In genomic region chr13:29513002-29513980, GRCh38 we compare ENCODE assay signal across 3 cellular contexts.
TF ChIP-seq lines count a peak whose summit lies in the region.

No MANE protein-coding gene starts in this region.

TF ChIP-seq in SK-N-SH treated with all-trans-retinoic acid at 6 μM for 48 hours, 23 proteins besides CTCF, POLR2A, EP300 and RAD21:
- TF ChIP-seq ISL1 (CRISPR knock-in tag; IDR thresholded peaks at IDR 0.05) (no peak), CSDC2 (CRISPR knock-in tag; IDR thresholded peaks at IDR 0.05) (no peak), PPARA (CRISPR knock-in tag; IDR thresholded peaks at IDR 0.05; ENCODE audit: borderline replicate concordance) (no peak), ZNF8 (CRISPR knock-in tag; IDR thresholded peaks at IDR 0.05) (no peak), OSR1 (CRISPR knock-in tag; IDR thresholded peaks at IDR 0.05) (no peak), RARB (CRISPR knock-in tag; IDR thresholded peaks at IDR 0.05) (no peak), TCF4 (CRISPR knock-in tag; IDR thresholded peaks at IDR 0.05; ENCODE audit: borderline replicate concordance) (no peak), ZNF70 (CRISPR knock-in tag; IDR thresholded peaks at IDR 0.05) (no peak), PATZ1 (CRISPR knock-in tag; IDR thresholded peaks at IDR 0.05; ENCODE audit: borderline replicate concordance) (no peak), ZFP3 (CRISPR knock-in tag; IDR thresholded peaks at IDR 0.05) (no peak), ARNTL (CRISPR knock-in tag; IDR thresholded peaks at IDR 0.05; ENCODE audit: borderline replicate concordance, low read depth) (no peak)

TF ChIP-seq in SK-N-SH, 30 proteins besides CTCF, POLR2A, EP300 and RAD21:
- TF ChIP-seq JUND (IDR thresholded peaks at IDR 0.05): no peak
- TF ChIP-seq REST (IDR thresholded peaks at IDR 0.05; ENCODE audit: low read depth, low read length): no peak
- no peak for TF ChIP-seq IRF3 (IDR thresholded peaks at IDR 0.05; ENCODE audit: low read depth, low read length)
- no peak; the same call in 1 of the 2 replicates for TF ChIP-seq RXRA (IDR thresholded peaks at IDR 0.05; ENCODE audit: borderline replicate concordance, low read depth)
- TF ChIP-seq POLR2AphosphoS5 (IDR thresholded peaks at IDR 0.05; ENCODE audit: low read depth, low read length): no peak
- no peak for TF ChIP-seq TAF1 (IDR thresholded peaks at IDR 0.05; ENCODE audit: borderline replicate concordance, low read depth, low read length)
- no peak for TF ChIP-seq RCOR1 (IDR thresholded peaks at IDR 0.05; ENCODE audit: low read length)
- TF ChIP-seq, protein P1, sequence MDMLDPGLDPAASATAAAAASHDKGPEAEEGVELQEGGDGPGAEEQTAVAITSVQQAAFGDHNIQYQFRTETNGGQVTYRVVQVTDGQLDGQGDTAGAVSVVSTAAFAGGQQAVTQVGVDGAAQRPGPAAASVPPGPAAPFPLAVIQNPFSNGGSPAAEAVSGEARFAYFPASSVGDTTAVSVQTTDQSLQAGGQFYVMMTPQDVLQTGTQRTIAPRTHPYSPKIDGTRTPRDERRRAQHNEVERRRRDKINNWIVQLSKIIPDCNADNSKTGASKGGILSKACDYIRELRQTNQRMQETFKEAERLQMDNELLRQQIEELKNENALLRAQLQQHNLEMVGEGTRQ (IDR thresholded peaks at IDR 0.05; ENCODE audit: borderline replicate concordance, low read depth, low read length): no peak

TF ChIP-seq in IMR-90, 13 proteins besides CTCF, POLR2A, EP300 and RAD21:
- no peak for TF ChIP-seq BHLHE40 (IDR thresholded peaks at IDR 0.05; ENCODE audit: low read depth, low read length)
